In the genomic region with DNA sequence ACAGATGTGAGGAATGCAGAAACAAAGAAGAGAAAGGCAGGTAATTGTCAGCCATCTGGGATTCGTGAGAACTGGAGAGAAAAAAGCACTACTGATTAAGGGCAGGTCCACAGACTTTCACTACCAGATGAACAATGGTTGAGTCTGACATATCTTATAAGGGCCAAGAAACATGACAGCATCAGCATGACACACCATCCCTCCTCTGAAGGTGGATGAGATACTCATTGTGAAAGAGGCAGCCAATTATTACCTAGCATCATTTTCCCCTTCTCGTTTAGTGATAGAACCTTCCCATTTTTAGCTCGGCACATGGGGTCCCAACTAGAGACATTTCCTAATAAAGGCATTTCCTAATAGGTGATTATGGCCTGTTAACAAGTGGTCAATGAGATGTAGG, we compare ENCODE assay signal across 18 cellular contexts. TPM values are rescaled to one million over a fixed set of nuclear protein-coding genes. Genes with fewer than 3 reads are reported as not detected.
DNase-seq lines count a peak whose midpoint lies in the region; ATAC-seq, FAIRE-seq and TF ChIP-seq lines count a peak whose summit lies in the region.
"Had no signal": no experiment of that assay in that cellular context is flagged by ENCODE, and none has a peak within 500 bp of the region (broad histone marks: within the 10 kb centered on the region; RNA-seq: fewer than 3 reads in every experiment).

No MANE protein-coding gene starts in this region.

- peaks cover 14% of the 10 kb centered on the region for H3K4me1 ChIP-seq in GM23248 (ENCODE audit: insufficient read depth)
- no peaks in the 10 kb centered on the region for H3K4me1 ChIP-seq in GM23338 (ENCODE audit: insufficient read depth)
- H3K4me1 ChIP-seq: thyroid gland had no signal

- ATAC-seq in HG02642 (IDR thresholded peaks at IDR 0.05; ENCODE audit: poor library complexity, unreplicated experiment) (no peak), HG03159 (IDR thresholded peaks at IDR 0.05; ENCODE audit: unreplicated experiment) (no peak), GM23338 (no peak)

- DNase-seq in AG08396 (ENCODE audit: low spot score) (peak; percentile 23), GM23248 (peak; percentile 74), RPMI7951 (ENCODE audit: low read depth) (peak; percentile 29), iris pigment epithelial cell (ENCODE audit: low read depth) (peak; percentile 37), GM12891 (ENCODE audit: insufficient read length, low spot score) (no peak), GM23338 (ENCODE audit: low spot score) (no peak)
- DNase-seq: AML-193; anterior cingulate cortex; DMS 273 treated with DMSO at 0.1 percent for 48 hours; effector CD4-positive, alpha-beta T cell; kidney; NCI-H1048; NCI-H446 treated with DMSO at 0.1 percent for 48 hours; ovary; thyroid gland had no signal

- H3K36me3 ChIP-seq in GM23248 (ENCODE audit: low read depth), result no peaks in the 10 kb centered on the region
- H3K36me3 ChIP-seq in GM23338 (ENCODE audit: insufficient read depth), result no peaks in the 10 kb centered on the region
- H3K36me3 ChIP-seq: ovary, thyroid gland had no signal

- H4K20me1 ChIP-seq in GM23248 (ENCODE audit: insufficient read depth), result no peaks in the 10 kb centered on the region
- H4K20me1 ChIP-seq in GM23338 (replicated peaks; ENCODE audit: insufficient read depth), result no peaks in the 10 kb centered on the region

- no peaks in the 10 kb centered on the region; the same call in 2 of the 3 replicates for H3K9me3 Mint-ChIP-seq in GM23338
- H3K9me3 Mint-ChIP-seq: activated T-helper 1 cell treated with anti-CD3 and anti-CD28 coated beads, Interleukin-12 subunit alpha, Interleukin-12 subunit beta, Interleukin-2, Interleukin-4 antibody, amounts not matched to agents 30 ng/mL and 10 ng/mL and 1 ng/mL, durations not matched to agents 14 hours and 24 hours and 36 hours had no signal

- TF ChIP-seq POLR2A in GM12891 (IDR thresholded peaks at IDR 0.05; ENCODE audit: low read depth, low read length), result no peak

- no peaks in the 10 kb centered on the region for H3K9me3 ChIP-seq in GM23248 (ENCODE audit: low read depth)
- H3K9me3 ChIP-seq: ovary, thyroid gland had no signal

- H3F3A ChIP-seq in GM23248 (ENCODE audit: insufficient read depth) (peaks cover 11% of the 10 kb centered on the region; the same call in 1 of the 2 replicates), GM23338 (replicated peaks; ENCODE audit: low read depth) (no peaks in the 10 kb centered on the region)

- H3K4me2 ChIP-seq in GM23248 (ENCODE audit: unreplicated experiment) (peak overlapping the region; percentile 24), GM23338 (no peak overlapping the region)

- no peak overlapping the region for H3K4me3 ChIP-seq in GM23248
- H3K4me3 ChIP-seq in GM23338, result no peak overlapping the region
- H3K4me3 ChIP-seq: ovary, thyroid gland had no signal

- no peak overlapping the region for H3K27ac Mint-ChIP-seq in GM23338
- H3K27ac Mint-ChIP-seq: activated T-helper 1 cell treated with anti-CD3 and anti-CD28 coated beads, Interleukin-12 subunit alpha, Interleukin-12 subunit beta, Interleukin-2, Interleukin-4 antibody, amounts not matched to agents 30 ng/mL and 10 ng/mL and 1 ng/mL, durations not matched to agents 14 hours and 24 hours and 36 hours had no signal

- H3K27ac ChIP-seq in GM23248, result 0 out of 2 replicates have a peak overlapping the region, but pooled peaks have one; percentile 16
- H3K27ac ChIP-seq in GM23338 (ENCODE audit: low read depth), result no peak overlapping the region
- H3K27ac ChIP-seq: ovary, thyroid gland had no signal

- no peaks in the 10 kb centered on the region for H3K36me3 Mint-ChIP-seq in GM23338 (ENCODE audit: low read depth)

- no peak overlapping the region for H2AFZ ChIP-seq in GM23248
- no peak overlapping the region for H2AFZ ChIP-seq in GM23338

- H3K79me2 ChIP-seq in GM23248 (ENCODE audit: insufficient read depth) (no peaks in the 10 kb centered on the region), GM23338 (replicated peaks; ENCODE audit: insufficient read depth) (no peaks in the 10 kb centered on the region)

- no peak for TF ChIP-seq CTCF in GM23338 (conservative IDR thresholded peaks at IDR 0.05; ENCODE audit: low read depth in 2 of 2)

- no peaks in the 10 kb centered on the region for H3K4me1 Mint-ChIP-seq in GM23338

- WGBS in GM23248 (ENCODE audit: low coverage in 1 of 2, low lambda C conversion rate in 2 of 2, missing lambda C conversion rate in 2 of 2), 2 experiments, result 80 to 91% methylated on average over 3 of the region's 3 CpGs

- H3K9ac ChIP-seq in GM23248, result no peak overlapping the region

- no peak for FAIRE-seq in GM12891 (lab: Jason Lieb, UNC)
- FAIRE-seq: kidney had no signal

- no peak overlapping the region for H3K4me3 Mint-ChIP-seq in GM23338
- H3K4me3 Mint-ChIP-seq: activated T-helper 1 cell treated with anti-CD3 and anti-CD28 coated beads, Interleukin-12 subunit alpha, Interleukin-12 subunit beta, Interleukin-2, Interleukin-4 antibody, amounts not matched to agents 30 ng/mL and 10 ng/mL and 1 ng/mL, durations not matched to agents 14 hours and 24 hours and 36 hours had no signal

- H3K27me3 ChIP-seq in GM23248 (replicated peaks; ENCODE audit: insufficient read depth), result no peaks in the 10 kb centered on the region
- H3K27me3 ChIP-seq in GM23338 (ENCODE audit: insufficient read depth), result no peaks in the 10 kb centered on the region
- H3K27me3 ChIP-seq: ovary, thyroid gland had no signal

- H3K27me3 Mint-ChIP-seq in GM23338 (ENCODE audit: insufficient read depth, low read depth, poor library complexity), result no peaks in the 10 kb centered on the region

- 0 out of 2 replicates have a peak, but pooled peaks cover 8% of the 10 kb centered on the region for H3K9me2 ChIP-seq in GM23248 (ENCODE audit: insufficient read depth)
- no peaks in the 10 kb centered on the region for H3K9me2 ChIP-seq in GM23338 (ENCODE audit: insufficient read depth)

- in situ Hi-C loops in GM23248 (cut with MboI), result no loop called here

TF ChIP-seq in GM12891, 5 proteins besides CTCF, POLR2A, EP300 and RAD21:
- no peak for TF ChIP-seq PAX5 (IDR thresholded peaks at IDR 0.05; ENCODE audit: insufficient read depth, low read length, severe bottlenecking)
- TF ChIP-seq POU2F2 (IDR thresholded peaks at IDR 0.05; ENCODE audit: low read depth, low read length), result no peak
- TF ChIP-seq SPI1 (IDR thresholded peaks at IDR 0.05; ENCODE audit: low read depth, low read length), result no peak
- no peak for TF ChIP-seq POLR2AphosphoS5 (IDR thresholded peaks at IDR 0.05; ENCODE audit: low read depth, low read length)
- TF ChIP-seq TAF1 (IDR thresholded peaks at IDR 0.05; ENCODE audit: low read depth, low read length), result no peak

TF ChIP-seq in GM23338, 12 proteins besides CTCF, POLR2A, EP300 and RAD21 (continues in another document):
- TF ChIP-seq EZH2phosphoT487 (IDR thresholded peaks at IDR 0.05; ENCODE audit: unreplicated experiment) (no peak), REST (IDR thresholded peaks at IDR 0.05; ENCODE audit: unreplicated experiment) (no peak), JUNB (IDR thresholded peaks at IDR 0.05; ENCODE audit: unreplicated experiment) (no peak), ZNF331 (CRISPR knock-in tag; IDR thresholded peaks at IDR 0.05; ENCODE audit: low read depth) (no peak)

RNA-seq across cellular contexts. Expression of gene MET, which starts 19.2 kb away (rescaled TPM):
- total RNA-seq in GM23248 (2014; rRNA removed; shearing (Covaris generic)), result 62.3 and 68.8 TPM in 2 replicates
- polyA plus RNA-seq in GM23248 (2016; fragmentation: Nextera tagmentation; extraction: Ambion mirVana) (25.3 and 27.6 TPM in 2 replicates), GM23338 (2016; fragmentation: Nextera tagmentation; extraction: Ambion mirVana) (3.8 and 4.8 TPM in 2 replicates)
- 52.7 and 62.1 TPM in 2 replicates for total RNA-seq in RPMI7951 (2014; rRNA removed; shearing (Covaris generic))
- not detected for polyA plus RNA-seq in GM12891 (2012; ENCODE audit: low read depth, missing spikeins)
- 16.3 and 23.1 TPM in 2 replicates for total RNA-seq in GM23338 (2014; rRNA removed; shearing (Covaris generic))

Comparison
In these comparisons a context has a peak if more than half of its experiments do, and no peak if none do; other contexts are left out.
1. DNase-seq: peak in AG08396 (single experiment), GM23248 (single experiment), RPMI7951 (single experiment) and iris pigment epithelial cell (single experiment); none in GM12891 (single experiment) and GM23338 (single experiment).